ENCODE assay signal across 10 cellular contexts in the genomic region with DNA sequence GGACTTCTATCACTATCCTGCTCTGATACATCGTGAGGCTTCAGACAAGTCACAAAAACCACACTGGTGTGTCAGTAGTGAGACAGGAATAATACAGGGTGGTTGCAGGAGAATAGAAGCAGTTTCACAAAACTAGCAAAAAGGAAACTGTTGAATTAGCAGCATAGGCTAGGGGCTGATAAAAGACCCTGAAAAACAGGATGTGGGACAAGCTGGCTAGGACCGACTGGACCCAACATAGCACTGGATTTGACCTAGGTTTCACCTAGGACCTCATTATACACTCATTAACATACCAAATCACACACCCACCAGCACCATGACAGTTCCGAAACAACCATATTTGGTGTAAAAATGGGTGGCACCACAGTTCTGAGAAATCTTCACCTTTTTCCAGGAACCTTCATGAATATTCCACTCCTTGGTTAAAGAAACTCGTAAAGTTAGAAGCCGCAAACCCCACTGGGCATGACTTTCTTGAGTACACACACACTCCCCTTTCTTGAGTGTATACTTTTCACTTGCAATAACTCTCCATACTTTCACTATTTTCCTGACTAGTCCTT.
A peak's percentile ranks its signal among the peaks of the same experiment; 100 is the strongest.
DNase-seq lines count a peak whose midpoint lies in the region; ATAC-seq, FAIRE-seq and TF ChIP-seq lines count a peak whose summit lies in the region.
"Had no signal": no experiment of that assay in that cellular context is flagged by ENCODE, and none has a peak within 500 bp of the region (broad histone marks: within the 10 kb centered on the region; RNA-seq: fewer than 3 reads in every experiment).

No MANE protein-coding gene starts in this region.

- TF ChIP-seq EP300 in gastroesophageal sphincter (IDR thresholded peaks at IDR 0.05) = no peak

- H3K36me3 ChIP-seq in prostate gland = no peaks in the 10 kb centered on the region
- H3K36me3 ChIP-seq in gastroesophageal sphincter = no peaks in the 10 kb centered on the region

- H3K36me3 Mint-ChIP-seq in activated CD8-positive, alpha-beta T cell treated with anti-CD3 and anti-CD28 coated beads, Interleukin-2, amount 10 ng/mL, durations not matched to agents 7 days and 5 days (ENCODE audit: low read depth) = no peaks in the 10 kb centered on the region

- H3K27me3 Mint-ChIP-seq in activated CD8-positive, alpha-beta T cell treated with anti-CD3 and anti-CD28 coated beads, Interleukin-2, amount 10 ng/mL, durations not matched to agents 7 days and 5 days (ENCODE audit: low read depth) = no peaks in the 10 kb centered on the region

- peak overlapping the region; percentile 74 for H3K27ac Mint-ChIP-seq in activated CD8-positive, alpha-beta T cell treated with anti-CD3 and anti-CD28 coated beads, Interleukin-2, amount 10 ng/mL, durations not matched to agents 7 days and 5 days

- POLR2A ChIA-PET in activated CD8-positive, alpha-beta T cell treated with anti-CD3 and anti-CD28 coated beads, Interleukin-2, amount 10 ng/mL, durations not matched to agents 7 days and 5 days (lab: Charles Lee) = no interaction called here

- H3K4me3 ChIP-seq in prostate gland (no peak overlapping the region), gastroesophageal sphincter (no peak overlapping the region)

- TF ChIP-seq CTCF in prostate gland (IDR thresholded peaks at IDR 0.05) (no peak), gastroesophageal sphincter (IDR thresholded peaks at IDR 0.05) (no peak)

- H3K9me3 ChIP-seq in prostate gland = no peaks in the 10 kb centered on the region
- H3K9me3 ChIP-seq in gastroesophageal sphincter = no peaks in the 10 kb centered on the region

- TF ChIP-seq POLR2A in H54 (IDR thresholded peaks at IDR 0.05; ENCODE audit: low read depth, low read length) (no peak), prostate gland (IDR thresholded peaks at IDR 0.05) (no peak), gastroesophageal sphincter (IDR thresholded peaks at IDR 0.05) (no peak)

- H3K27me3 ChIP-seq in prostate gland (replicated peaks; ENCODE audit: insufficient read depth) = no peaks in the 10 kb centered on the region
- H3K27me3 ChIP-seq in gastroesophageal sphincter = no peaks in the 10 kb centered on the region

- WGBS in prostate gland = 83% methylated on average over 5 of the region's 5 CpGs
- 83 to 92% methylated on average over 4 to 5 of the region's 5 CpGs for WGBS in gastroesophageal sphincter (ENCODE audit: low coverage in 1 of 2), 2 donors

- FAIRE-seq in H54 (lab: Jason Lieb, UNC) = no peak

- H3K9me3 Mint-ChIP-seq in activated CD8-positive, alpha-beta T cell treated with anti-CD3 and anti-CD28 coated beads, Interleukin-2, amount 10 ng/mL, durations not matched to agents 7 days and 5 days (ENCODE audit: insufficient read depth) = no peaks in the 10 kb centered on the region

- H3K4me1 Mint-ChIP-seq in activated CD8-positive, alpha-beta T cell treated with anti-CD3 and anti-CD28 coated beads, Interleukin-2, amount 10 ng/mL, durations not matched to agents 7 days and 5 days (ENCODE audit: low read depth) = peaks cover 44% of the 10 kb centered on the region

- ATAC-seq in GM19455 (IDR thresholded peaks at IDR 0.05; ENCODE audit: unreplicated experiment) (peak; percentile 68), HG03135 (IDR thresholded peaks at IDR 0.05; ENCODE audit: unreplicated experiment) (peak; percentile 61), gastroesophageal sphincter (no peak)
- peak; percentile 87 for ATAC-seq in activated CD8-positive, alpha-beta T cell treated with anti-CD3 and anti-CD28 coated beads, Interleukin-2, amount 10 ng/mL, durations not matched to agents 7 days and 5 days

- intact Hi-C loops in prostate gland (cut with DNase I) = no loop called here

- H3K4me1 ChIP-seq in prostate gland (replicated peaks) = peaks cover 3% of the 10 kb centered on the region
- H3K4me1 ChIP-seq in gastroesophageal sphincter = peaks cover 0 to 15% (median 15%) of the 10 kb centered on the region in 3 donors

- H3K27ac ChIP-seq in prostate gland (no peak overlapping the region), gastroesophageal sphincter (no peak overlapping the region)

- CTCF ChIA-PET in activated CD8-positive, alpha-beta T cell treated with anti-CD3 and anti-CD28 coated beads, Interleukin-2, amount 10 ng/mL, durations not matched to agents 7 days and 5 days (lab: Charles Lee) = no interaction called here

- DNase-seq in activated CD8-positive, alpha-beta T cell treated with anti-CD3 and anti-CD28 coated beads, Interleukin-2, amount 10 ng/mL, durations not matched to agents 7 days and 5 days = peak; percentile 78
- peak; percentile 12 to 14 for DNase-seq in stimulated activated CD8-positive, alpha-beta memory T cell treated with anti-CD3 and anti-CD28 coated beads, Interleukin-15, amount 100 ng/mL, for 48 hours (ENCODE audit: low read depth in 2 of 2)
- DNase-seq in H54 (ENCODE audit: insufficient read length, low spot score) (no peak), prostate gland (ENCODE audit: low spot score) (no peak), GM03348 (ENCODE audit: low spot score) (no peak)
- DNase-seq: occipital lobe, substantia nigra had no signal

- peak overlapping the region; percentile 26 for H3K4me3 Mint-ChIP-seq in activated CD8-positive, alpha-beta T cell treated with anti-CD3 and anti-CD28 coated beads, Interleukin-2, amount 10 ng/mL, durations not matched to agents 7 days and 5 days

Comparison
In these comparisons a context has a peak if more than half of its experiments do, and no peak if none do; other contexts are left out.
1. DNase-seq: peak in activated CD8-positive, alpha-beta T cell treated with anti-CD3 and anti-CD28 coated beads, Interleukin-2, amount 10 ng/mL, durations not matched to agents 7 days and 5 days (single experiment) and stimulated activated CD8-positive, alpha-beta memory T cell treated with anti-CD3 and anti-CD28 coated beads, Interleukin-15, amount 100 ng/mL, for 48 hours (2 of 2); none in H54 (single experiment), prostate gland (single experiment) and GM03348 (single experiment).